ENCODE assay signal across 22 cellular contexts in the genomic region with DNA sequence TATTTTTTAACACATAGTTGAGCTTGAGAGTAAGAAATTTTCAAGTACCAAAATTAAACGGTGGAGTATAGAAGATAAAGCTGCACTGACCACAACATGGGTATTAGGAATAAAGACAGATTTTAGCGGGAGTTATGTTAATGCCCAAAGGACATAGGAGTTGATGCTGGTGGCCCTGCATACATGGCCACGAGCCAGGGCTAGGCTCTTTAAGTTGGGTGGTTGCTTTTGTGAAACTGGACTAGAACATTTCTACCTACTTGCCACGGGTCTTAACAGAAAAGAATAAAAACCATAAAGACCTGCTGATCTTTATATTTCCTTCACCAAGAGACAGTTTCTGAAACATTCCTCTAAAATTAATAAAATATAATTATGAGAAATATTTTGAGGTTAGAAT.
"Had no signal": no experiment of that assay in that cellular context is flagged by ENCODE, and none has a peak within 500 bp of the region (broad histone marks: within the 10 kb centered on the region; RNA-seq: fewer than 3 reads in every experiment).

No MANE protein-coding gene starts in this region.

- H3K27ac ChIP-seq: dorsolateral prefrontal cortex, hepatocyte, left ventricle myocardium inferior, lower lobe of right lung, ovary, stomach, thoracic aorta, transverse colon had no signal

- H3K4me3 ChIP-seq: dorsolateral prefrontal cortex, hepatocyte, left ventricle myocardium inferior, lower lobe of right lung, ovary, stomach, thoracic aorta, transverse colon had no signal

- H3K4me1 Mint-ChIP-seq: neural crest cell had no signal

- H3K9me3 ChIP-seq: left ventricle myocardium inferior, lower lobe of right lung, ovary, stomach, thoracic aorta, transverse colon had no signal

- DNase-seq: dorsolateral prefrontal cortex; effector CD8-positive, alpha-beta T cell; foreskin melanocyte; head of caudate nucleus; kidney; left cardiac atrium; left ventricle myocardium inferior; lower lobe of right lung; natural killer cell; nucleus accumbens; ovary; small intestine; stimulated activated CD4-positive, alpha-beta T cell treated with anti-CD3 and anti-CD28 coated beads, Interleukin-12 subunit alpha, Interleukin-12 subunit beta, amount 100 ng/mL, for 4 hours; stimulated activated naive CD4-positive, alpha-beta T cell; stomach; substantia nigra; transverse colon had no signal

- H3K36me3 Mint-ChIP-seq: natural killer cell had no signal

- H3K9me3 Mint-ChIP-seq: memory B cell, mesothelial cell of epicardium, natural killer cell, neural crest cell had no signal

- H3K4me2 ChIP-seq: hepatocyte had no signal

- H3K27me3 Mint-ChIP-seq: memory B cell had no signal

- H3K36me3 ChIP-seq: ovary had no signal

- H2AFZ ChIP-seq: hepatocyte had no signal

- H3K27ac Mint-ChIP-seq: memory B cell, mesothelial cell of epicardium, natural killer cell had no signal

- H3K4me3 Mint-ChIP-seq: memory B cell, mesothelial cell of epicardium, natural killer cell, neural crest cell had no signal

- H3K27me3 ChIP-seq: dorsolateral prefrontal cortex, hepatocyte, ovary, stomach, transverse colon had no signal

- H3K4me1 ChIP-seq: lower lobe of right lung had no signal
